Comparison of ENCODE assay signal across 8 cellular contexts in the genomic region with DNA sequence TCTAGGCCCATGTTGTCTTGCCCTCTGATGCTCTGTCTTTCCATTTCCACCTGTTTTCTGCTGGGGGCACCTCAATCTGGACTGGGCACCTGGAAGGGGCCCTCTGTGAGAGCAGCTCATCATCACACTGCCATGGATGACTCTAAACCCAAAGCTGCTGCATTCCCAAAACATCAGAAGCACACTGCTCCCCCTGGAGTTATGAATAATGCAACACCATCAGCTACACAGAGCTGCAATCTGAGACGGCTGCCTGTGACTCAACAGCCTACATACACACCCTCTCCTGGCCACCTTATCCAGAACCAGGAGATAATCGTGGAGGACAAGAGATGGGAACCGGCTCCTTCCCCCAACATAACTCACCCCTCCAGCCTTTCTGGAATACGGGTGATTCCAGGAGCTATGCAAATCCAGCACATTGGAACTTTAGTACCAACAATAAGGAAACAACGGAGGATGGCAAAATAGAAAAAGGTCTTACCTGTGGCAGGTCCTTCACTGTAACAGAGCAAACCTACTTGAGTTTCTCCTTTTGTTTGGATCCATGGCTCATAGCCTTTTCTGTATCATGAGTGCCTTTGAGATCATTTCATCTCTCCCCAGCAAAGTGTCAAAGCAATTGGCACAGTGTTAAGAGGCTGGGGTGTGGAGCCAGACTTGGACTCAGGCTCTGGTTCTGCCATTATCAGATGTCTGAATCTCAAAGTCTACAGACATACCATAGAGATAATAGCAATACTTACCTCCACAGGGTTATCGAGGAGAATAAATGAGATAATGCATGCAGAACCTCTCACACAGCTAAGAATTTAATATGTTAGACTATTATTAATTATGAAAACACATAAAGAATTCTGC. TPM values are rescaled to one million over a fixed set of nuclear protein-coding genes. Genes with fewer than 3 reads are reported as not detected.
DNase-seq lines count a peak whose midpoint lies in the region; ATAC-seq, FAIRE-seq and TF ChIP-seq lines count a peak whose summit lies in the region.

No MANE protein-coding gene starts in this region.

- H3K4me2 ChIP-seq in HepG2 (ENCODE audit: low read depth, low read length), result no peak overlapping the region

- no peaks in the 10 kb centered on the region for H3K9me3 Mint-ChIP-seq in stimulated activated naive CD8-positive, alpha-beta T cell treated with anti-CD3 and anti-CD28 coated beads, Interleukin-15, amount 100 ng/mL, for 72 hours
- no peaks in the 10 kb centered on the region for H3K9me3 Mint-ChIP-seq in CD8-positive, alpha-beta T cell

- peaks cover 10 to 43% of the 10 kb centered on the region in 2 experiments for H3K36me3 ChIP-seq in HepG2 (replicated peaks in 1 of 2; ENCODE audit: control insufficient read depth in 1 of 2, insufficient read depth in 2 of 2, low read length in 2 of 2)
- peaks cover 31% of the 10 kb centered on the region for H3K36me3 ChIP-seq in CD8-positive, alpha-beta T cell (ENCODE audit: insufficient read depth, low read length)

- no peak overlapping the region for H3K27ac ChIP-seq in HepG2 (ENCODE audit: extremely low read length, insufficient read depth, low read length)
- H3K27ac ChIP-seq in CD8-positive, alpha-beta T cell (ENCODE audit: low read depth, low read length), result no peak overlapping the region

- no peak overlapping the region for H3K4me3 Mint-ChIP-seq in stimulated activated naive CD8-positive, alpha-beta T cell treated with anti-CD3 and anti-CD28 coated beads, Interleukin-15, amount 100 ng/mL, for 72 hours
- H3K4me3 Mint-ChIP-seq in CD8-positive, alpha-beta T cell, result no peak overlapping the region

- no peak for TF ChIP-seq RAD21 in HepG2 (CRISPR knock-in tag; IDR thresholded peaks at IDR 0.05)

- no TSS peak for BruUV-seq in HepG2 (replicated peaks; lab: Mats Ljungman, UMichigan)

- H3K4me1 ChIP-seq in HepG2 (ENCODE audit: insufficient read depth, low read length), result peaks cover 15% of the 10 kb centered on the region; the same call in 1 of the 2 replicates
- H3K4me1 ChIP-seq in CD8-positive, alpha-beta T cell (ENCODE audit: insufficient read depth, low read length), result no peaks in the 10 kb centered on the region

- no peak for DNase-seq in stimulated activated naive CD8-positive, alpha-beta T cell treated with anti-CD3 and anti-CD28 coated beads, Interleukin-15, amount 100 ng/mL, for 72 hours
- DNase-seq in stimulated activated naive CD8-positive, alpha-beta T cell treated with anti-CD3 and anti-CD28 coated beads, Interleukin-15, Interleukin-2, amounts not matched to agents 100 U/mL and 50 U/mL, for 24 hours, result no peak
- DNase-seq in NCI-H2196 (lab: John Stamatoyannopoulos, UW; ENCODE audit: unreplicated experiment), result peak; percentile 82
- peak; percentile 59 for DNase-seq in cerebellar cortex (ENCODE audit: low spot score)
- DNase-seq in HepG2 (ENCODE audit: low spot score), result peak; percentile 61
- DNase-seq in stimulated activated CD8-positive, alpha-beta memory T cell treated with anti-CD3 and anti-CD28 coated beads, Interleukin-4, amount 100 ng/mL, for 48 hours, result no peak
- no peak for DNase-seq in CD8-positive, alpha-beta T cell

- peak; percentile 70 for ATAC-seq in stimulated activated naive CD8-positive, alpha-beta T cell treated with anti-CD3 and anti-CD28 coated beads, Interleukin-15, amount 100 ng/mL, for 72 hours
- ATAC-seq in stimulated activated naive CD8-positive, alpha-beta T cell treated with anti-CD3 and anti-CD28 coated beads, Interleukin-15, Interleukin-2, amounts not matched to agents 100 U/mL and 50 U/mL, for 24 hours, result no peak
- ATAC-seq in HepG2 (peak; percentile 83), HG03378 (IDR thresholded peaks at IDR 0.05; ENCODE audit: unreplicated experiment) (no peak)
- ATAC-seq in CD8-positive, alpha-beta T cell, result no peak

- CTCF ChIA-PET in HepG2 (lab: Yijun Ruan, JAX; ENCODE audit: low intra/inter-chr PET ratio, low total read pairs), result no interaction called here
- CTCF ChIA-PET in CD8-positive, alpha-beta T cell (lab: Charles Lee), result interaction anchor here (0.6 to 7.2 kb wide), 5 partner anchors 10 to 89 kb away, joined by 3 to 59 read pairs (median 4); no protein-coding TSS in a partner anchor

- POLR2A ChIA-PET in HepG2 (lab: Yijun Ruan, JAX), result interaction anchor here (1.0 to 1.2 kb wide), 2 partner anchors 14 to 15 kb away, joined by 3 read pairs; no protein-coding TSS in a partner anchor
- POLR2A ChIA-PET in CD8-positive, alpha-beta T cell (lab: Charles Lee), result no interaction called here

- H3K27me3 Mint-ChIP-seq in stimulated activated naive CD8-positive, alpha-beta T cell treated with anti-CD3 and anti-CD28 coated beads, Interleukin-15, amount 100 ng/mL, for 72 hours, result no peaks in the 10 kb centered on the region
- H3K27me3 Mint-ChIP-seq in CD8-positive, alpha-beta T cell (ENCODE audit: low read depth), result no peaks in the 10 kb centered on the region

- H3K79me2 ChIP-seq in HepG2 (ENCODE audit: insufficient read depth, low read length), result no peaks in the 10 kb centered on the region

- intact Hi-C loops in HepG2 (cut with micrococcal nuclease; ENCODE audit: unreplicated experiment), result loop anchor here (2.0 to 10.0 kb wide), 2 partner anchors 47 to 75 kb away; no protein-coding TSS in a partner anchor
- intact Hi-C loops in CD8-positive, alpha-beta T cell (cut with DNase I, micrococcal nuclease), result loop anchor here (1.0 kb wide), 1 partner anchor 74 kb away; no protein-coding TSS in a partner anchor

- TF ChIP-seq EP300 in HepG2 (IDR thresholded peaks at IDR 0.05; ENCODE audit: low read depth in 2 of 2, low read length in 2 of 2), result no peak
- no peak for TF ChIP-seq EP300 in HepG2 (CRISPR knock-in tag; IDR thresholded peaks at IDR 0.05; ENCODE audit: borderline replicate concordance)

- in situ Hi-C loops in HepG2 (cut with HindIII; ENCODE audit: extremely low pct_ligation_motif_present, low pct_unique_long_range_greater_than_20kb), result loop anchor here (5.0 kb wide), 1 partner anchor 80 kb away; no protein-coding TSS in a partner anchor

- H3K4me3 ChIP-seq in HepG2 (replicated peaks in 1 of 3; ENCODE audit: insufficient read depth in 1 of 3, low read depth in 2 of 3, low read length in 3 of 3), result no peak overlapping the region
- H3K4me3 ChIP-seq in CD8-positive, alpha-beta T cell (ENCODE audit: low read depth, low read length), result no peak overlapping the region

- WGBS in HepG2 (ENCODE audit: low lambda C conversion rate), result 83% methylated on average over 6 of the region's 6 CpGs

- TF ChIP-seq CTCF in HepG2 (CRISPR knock-in tag; IDR thresholded peaks at IDR 0.05), result peak; percentile 41; the same call in 1 of the 2 replicates
- TF ChIP-seq CTCF in CD8-positive, alpha-beta T cell (IDR thresholded peaks at IDR 0.05), result no peak

- peak; percentile 28 for FAIRE-seq in HepG2 (lab: Jason Lieb, UNC)

- H3K4me1 Mint-ChIP-seq in stimulated activated naive CD8-positive, alpha-beta T cell treated with anti-CD3 and anti-CD28 coated beads, Interleukin-15, amount 100 ng/mL, for 72 hours, result peaks cover 37% of the 10 kb centered on the region
- no peaks in the 10 kb centered on the region for H3K4me1 Mint-ChIP-seq in CD8-positive, alpha-beta T cell (ENCODE audit: low read depth)

- H4K20me1 ChIP-seq in HepG2 (ENCODE audit: insufficient read depth, low read length), result no peaks in the 10 kb centered on the region

- H3K9me3 ChIP-seq in HepG2 (ENCODE audit: low read length), result no peaks in the 10 kb centered on the region
- no peaks in the 10 kb centered on the region for H3K9me3 ChIP-seq in CD8-positive, alpha-beta T cell (ENCODE audit: low read length)

- peak overlapping the region in 1 of 2 donors; percentile 36 for H3K27ac Mint-ChIP-seq in stimulated activated naive CD8-positive, alpha-beta T cell treated with anti-CD3 and anti-CD28 coated beads, Interleukin-15, amount 100 ng/mL, for 72 hours
- no peak overlapping the region for H3K27ac Mint-ChIP-seq in CD8-positive, alpha-beta T cell

- no peak overlapping the region for H2AFZ ChIP-seq in HepG2 (ENCODE audit: low read length)

- H3K27me3 ChIP-seq in HepG2 (ENCODE audit: control insufficient read depth in 1 of 2, insufficient read depth in 2 of 2, low read length in 2 of 2), result no peaks in the 10 kb centered on the region
- no peaks in the 10 kb centered on the region for H3K27me3 ChIP-seq in CD8-positive, alpha-beta T cell (ENCODE audit: insufficient read depth, low read length)

- peaks cover 49% of the 10 kb centered on the region for H3K36me3 Mint-ChIP-seq in CD8-positive, alpha-beta T cell

- no peak for TF ChIP-seq POLR2A in HepG2 (IDR thresholded peaks at IDR 0.05; ENCODE audit: insufficient read depth in 1 of 2, low read depth in 2 of 2, low read length in 2 of 2)

- no peak overlapping the region for H3K9ac ChIP-seq in HepG2 (ENCODE audit: insufficient read depth, low read depth, low read length)

RNA-seq across cellular contexts. Expression of a gene that starts 29.3 kb away (rescaled TPM):
- total RNA-seq in HepG2 (2016; rRNA removed; fragmentation: Illumina TruSeq; extraction: Trizol), result 188 and 241 TPM in 2 replicates
- 52.1 and 74.6 TPM in 2 replicates for total RNA-seq in HepG2 (2016; cell fraction: cytosol; rRNA removed; fragmentation: Illumina TruSeq; extraction: Trizol; ENCODE audit: low read depth)
- 187 and 275 TPM in 2 replicates for total RNA-seq in HepG2 (2016; cell fraction: insoluble cytoplasmic fraction; rRNA removed; fragmentation: Illumina TruSeq; extraction: Trizol)
- 66.1 and 71.1 TPM in 2 replicates for total RNA-seq in HepG2 (2016; cell fraction: membrane; rRNA removed; fragmentation: Illumina TruSeq; extraction: Trizol)
- total RNA-seq in HepG2 (2016; cell fraction: nucleus; rRNA removed; fragmentation: Illumina TruSeq; extraction: Trizol), result 105 and 106 TPM in 2 replicates
- polyA plus RNA-seq in HepG2 (2011; rRNA removed), result 163 and 170 TPM in 2 replicates
- polyA plus RNA-seq in HepG2 (2011; cell fraction: cytosol; rRNA removed), result 225 and 227 TPM in 2 replicates
- polyA plus RNA-seq in HepG2 (2011; cell fraction: nucleus; rRNA removed), result 171 and 188 TPM in 2 replicates
- polyA plus RNA-seq in HepG2 (2012), result 124 and 158 TPM in 2 replicates
- 51.9 and 61.1 TPM in 2 replicates for polyA plus RNA-seq in HepG2 (2016; cell fraction: cytosol; fragmentation: Illumina TruSeq; extraction: Trizol; ENCODE audit: low read depth)
- 273 and 291 TPM in 2 replicates for polyA plus RNA-seq in HepG2 (2016; cell fraction: insoluble cytoplasmic fraction; fragmentation: Illumina TruSeq; extraction: Trizol; ENCODE audit: low read depth)
- 58.4 and 63.7 TPM in 2 replicates for polyA plus RNA-seq in HepG2 (2016; cell fraction: membrane; fragmentation: Illumina TruSeq; extraction: Trizol; ENCODE audit: low read depth)
- 152 and 193 TPM in 2 replicates for polyA plus RNA-seq in HepG2 (2016; cell fraction: nucleus; fragmentation: Illumina TruSeq; extraction: Trizol; ENCODE audit: insufficient read depth, low read depth)
- 55.0 and 146 TPM in 2 replicates for polyA minus RNA-seq in HepG2 (2011; rRNA and poly(A)+ RNA removed; ENCODE audit: low replicate concordance)
- polyA minus RNA-seq in HepG2 (2011; cell fraction: cytosol; rRNA and poly(A)+ RNA removed), result 54.3 and 66.4 TPM in 2 replicates
- polyA minus RNA-seq in HepG2 (2011; cell fraction: nucleus; rRNA and poly(A)+ RNA removed), result 96.8 and 148 TPM in 2 replicates
- 10 to 100 TPM; 24.3 to 24.9 TPM for total RNA-seq in CD8-positive, alpha-beta T cell

RNA-seq across cellular contexts. Expression of a gene that starts 42.8 kb away (rescaled TPM):
- 15.3 and 16.3 TPM in 2 replicates for total RNA-seq in HepG2 (2016; rRNA removed; fragmentation: Illumina TruSeq; extraction: Trizol)
- total RNA-seq in HepG2 (2016; cell fraction: cytosol; rRNA removed; fragmentation: Illumina TruSeq; extraction: Trizol; ENCODE audit: low read depth), result 14.7 and 15.7 TPM in 2 replicates
- 14.5 and 14.7 TPM in 2 replicates for total RNA-seq in HepG2 (2016; cell fraction: insoluble cytoplasmic fraction; rRNA removed; fragmentation: Illumina TruSeq; extraction: Trizol)
- total RNA-seq in HepG2 (2016; cell fraction: membrane; rRNA removed; fragmentation: Illumina TruSeq; extraction: Trizol), result 22.4 and 23.5 TPM in 2 replicates
- total RNA-seq in HepG2 (2016; cell fraction: nucleus; rRNA removed; fragmentation: Illumina TruSeq; extraction: Trizol), result 7.6 and 10.7 TPM in 2 replicates
- polyA plus RNA-seq in HepG2 (2011; rRNA removed), result 20.9 and 22.5 TPM in 2 replicates
- polyA plus RNA-seq in HepG2 (2011; cell fraction: cytosol; rRNA removed), result 20.2 and 22.7 TPM in 2 replicates
- polyA plus RNA-seq in HepG2 (2011; cell fraction: nucleus; rRNA removed), result 11.4 and 11.8 TPM in 2 replicates
- polyA plus RNA-seq in HepG2 (2012), result 10.1 and 14.4 TPM in 2 replicates
- polyA plus RNA-seq in HepG2 (2016; cell fraction: cytosol; fragmentation: Illumina TruSeq; extraction: Trizol; ENCODE audit: low read depth), result 9.8 and 10.0 TPM in 2 replicates
- 17.6 and 20.6 TPM in 2 replicates for polyA plus RNA-seq in HepG2 (2016; cell fraction: insoluble cytoplasmic fraction; fragmentation: Illumina TruSeq; extraction: Trizol; ENCODE audit: low read depth)
- polyA plus RNA-seq in HepG2 (2016; cell fraction: membrane; fragmentation: Illumina TruSeq; extraction: Trizol; ENCODE audit: low read depth), result 19.3 and 20.2 TPM in 2 replicates
- polyA plus RNA-seq in HepG2 (2016; cell fraction: nucleus; fragmentation: Illumina TruSeq; extraction: Trizol; ENCODE audit: insufficient read depth, low read depth), result 13.4 and 15.4 TPM in 2 replicates
- polyA minus RNA-seq in HepG2 (2011; rRNA and poly(A)+ RNA removed; ENCODE audit: low replicate concordance), result 14.9 and 40.6 TPM in 2 replicates
- 18.2 and 22.4 TPM in 2 replicates for polyA minus RNA-seq in HepG2 (2011; cell fraction: cytosol; rRNA and poly(A)+ RNA removed)
- 13.1 and 17.9 TPM in 2 replicates for polyA minus RNA-seq in HepG2 (2011; cell fraction: nucleus; rRNA and poly(A)+ RNA removed)
- 10 to 100 TPM; 43.9 to 44.6 TPM for total RNA-seq in CD8-positive, alpha-beta T cell

Comparison
In these comparisons a context has a peak if more than half of its experiments do, and no peak if none do; other contexts are left out.
1. ATAC-seq: peak in stimulated activated naive CD8-positive, alpha-beta T cell treated with anti-CD3 and anti-CD28 coated beads, Interleukin-15, amount 100 ng/mL, for 72 hours (single experiment) and HepG2 (single experiment); none in stimulated activated naive CD8-positive, alpha-beta T cell treated with anti-CD3 and anti-CD28 coated beads, Interleukin-15, Interleukin-2, amounts not matched to agents 100 U/mL and 50 U/mL, for 24 hours (single experiment), HG03378 (single experiment) and CD8-positive, alpha-beta T cell (single experiment).
2. DNase-seq: peak in NCI-H2196 (single experiment), cerebellar cortex (single experiment) and HepG2 (single experiment); none in stimulated activated naive CD8-positive, alpha-beta T cell treated with anti-CD3 and anti-CD28 coated beads, Interleukin-15, amount 100 ng/mL, for 72 hours (0 of 2), stimulated activated naive CD8-positive, alpha-beta T cell treated with anti-CD3 and anti-CD28 coated beads, Interleukin-15, Interleukin-2, amounts not matched to agents 100 U/mL and 50 U/mL, for 24 hours (single experiment), stimulated activated CD8-positive, alpha-beta memory T cell treated with anti-CD3 and anti-CD28 coated beads, Interleukin-4, amount 100 ng/mL, for 48 hours (single experiment) and CD8-positive, alpha-beta T cell (0 of 7).